In the genomic region with DNA sequence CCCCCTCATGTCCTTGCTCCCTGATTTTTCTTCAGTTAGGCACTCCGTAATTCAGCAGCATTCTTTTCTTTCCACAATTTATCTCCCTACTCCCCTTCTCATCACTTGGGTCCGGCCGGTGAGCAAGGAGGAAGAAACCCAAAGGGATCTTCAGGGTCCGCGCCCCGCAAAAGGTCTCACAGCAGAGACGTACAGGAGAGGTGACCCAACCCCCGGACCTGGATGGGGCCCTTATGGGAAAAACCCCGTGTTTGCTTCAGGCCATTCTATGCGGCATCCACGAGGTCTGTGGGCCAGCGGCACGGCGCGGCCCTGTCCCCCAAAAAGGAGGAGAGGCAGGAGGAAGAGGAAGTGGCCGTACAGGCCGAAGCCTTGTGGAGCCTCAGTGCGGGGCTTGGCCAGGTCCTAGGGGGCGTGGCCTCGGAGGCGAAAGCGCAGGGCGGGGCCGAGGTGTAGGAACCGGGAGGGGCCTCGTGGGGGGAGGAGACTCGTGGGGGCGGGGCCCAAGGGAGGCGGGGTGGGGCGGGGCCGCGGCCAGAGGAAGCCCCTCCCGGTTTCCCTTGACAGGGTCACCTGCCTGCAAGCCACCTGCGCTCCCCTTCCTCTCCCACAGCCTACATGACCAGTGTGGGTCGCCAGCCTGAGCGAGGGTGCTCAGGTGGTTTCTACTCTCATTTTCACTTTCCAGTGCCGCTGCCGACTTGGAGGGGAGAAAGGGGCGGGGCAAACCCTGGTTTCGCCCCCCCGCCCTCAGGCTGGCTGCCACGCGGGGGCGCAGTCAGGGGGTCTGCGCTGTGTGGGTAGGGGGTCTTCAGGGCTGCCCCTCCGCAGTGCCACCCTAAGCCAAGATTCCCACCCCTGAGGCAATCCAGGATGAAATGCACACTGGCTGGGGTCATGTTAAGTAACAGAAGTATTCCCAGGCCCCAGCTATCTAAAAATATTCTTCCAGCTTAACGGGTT, we compare ENCODE assay signal across 1 cellular context.
TF ChIP-seq lines count a peak whose summit lies in the region.

No MANE protein-coding gene starts in this region.

TF ChIP-seq in HepG2, 621 proteins besides CTCF, POLR2A, EP300 and RAD21 (continued from another document and continues in another):
- TF ChIP-seq, protein P1, sequence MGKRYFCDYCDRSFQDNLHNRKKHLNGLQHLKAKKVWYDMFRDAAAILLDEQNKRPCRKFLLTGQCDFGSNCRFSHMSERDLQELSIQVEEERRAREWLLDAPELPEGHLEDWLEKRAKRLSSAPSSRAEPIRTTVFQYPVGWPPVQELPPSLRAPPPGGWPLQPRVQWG (CRISPR knock-in tag; IDR thresholded peaks at IDR 0.05; ENCODE audit: borderline replicate concordance, low read depth) = no peak
- TF ChIP-seq NR1H2 (CRISPR knock-in tag; IDR thresholded peaks at IDR 0.05; ENCODE audit: borderline replicate concordance, low read depth) = no peak
- TF ChIP-seq, protein P2, sequence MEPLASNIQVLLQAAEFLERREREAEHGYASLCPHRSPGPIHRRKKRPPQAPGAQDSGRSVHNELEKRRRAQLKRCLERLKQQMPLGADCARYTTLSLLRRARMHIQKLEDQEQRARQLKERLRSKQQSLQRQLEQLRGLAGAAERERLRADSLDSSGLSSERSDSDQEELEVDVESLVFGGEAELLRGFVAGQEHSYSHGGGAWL (CRISPR knock-in tag; IDR thresholded peaks at IDR 0.05) = peak; percentile 35; the same call in 1 of the 2 replicates
- no peak for TF ChIP-seq ZNF652 (CRISPR knock-in tag; IDR thresholded peaks at IDR 0.05; ENCODE audit: borderline replicate concordance, low read depth)
- peak; percentile 44; the same call in 1 of the 2 replicates for TF ChIP-seq ZNF891 (CRISPR knock-in tag; IDR thresholded peaks at IDR 0.05)
- TF ChIP-seq PCBP2 (optimal IDR thresholded peaks at IDR 0.05; ENCODE audit: low read depth, low read length, poor library complexity, severe bottlenecking) = no peak
- TF ChIP-seq ZNF318 (CRISPR knock-in tag; IDR thresholded peaks at IDR 0.05) = no peak
- TF ChIP-seq, protein P3, sequence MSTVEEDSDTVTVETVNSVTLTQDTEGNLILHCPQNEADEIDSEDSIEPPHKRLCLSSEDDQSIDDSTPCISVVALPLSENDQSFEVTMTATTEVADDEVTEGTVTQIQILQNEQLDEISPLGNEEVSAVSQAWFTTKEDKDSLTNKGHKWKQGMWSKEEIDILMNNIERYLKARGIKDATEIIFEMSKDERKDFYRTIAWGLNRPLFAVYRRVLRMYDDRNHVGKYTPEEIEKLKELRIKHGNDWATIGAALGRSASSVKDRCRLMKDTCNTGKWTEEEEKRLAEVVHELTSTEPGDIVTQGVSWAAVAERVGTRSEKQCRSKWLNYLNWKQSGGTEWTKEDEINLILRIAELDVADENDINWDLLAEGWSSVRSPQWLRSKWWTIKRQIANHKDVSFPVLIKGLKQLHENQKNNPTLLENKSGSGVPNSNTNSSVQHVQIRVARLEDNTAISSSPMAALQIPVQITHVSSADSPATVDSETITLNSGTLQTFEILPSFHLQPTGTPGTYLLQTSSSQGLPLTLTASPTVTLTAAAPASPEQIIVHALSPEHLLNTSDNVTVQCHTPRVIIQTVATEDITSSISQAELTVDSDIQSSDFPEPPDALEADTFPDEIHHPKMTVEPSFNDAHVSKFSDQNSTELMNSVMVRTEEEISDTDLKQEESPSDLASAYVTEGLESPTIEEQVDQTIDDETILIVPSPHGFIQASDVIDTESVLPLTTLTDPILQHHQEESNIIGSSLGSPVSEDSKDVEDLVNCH (CRISPR knock-in tag; IDR thresholded peaks at IDR 0.05) = no peak
- TF ChIP-seq SNAPC2 (CRISPR knock-in tag; IDR thresholded peaks at IDR 0.05) = no peak
- peak; percentile 31; the same call in 1 of the 2 replicates for TF ChIP-seq ZNF350 (CRISPR knock-in tag; IDR thresholded peaks at IDR 0.05; ENCODE audit: borderline replicate concordance, low read depth)
- peak; percentile 42; the same call in 1 of the 2 replicates for TF ChIP-seq IRF2 (CRISPR knock-in tag; IDR thresholded peaks at IDR 0.05)
- TF ChIP-seq TFAP4 (IDR thresholded peaks at IDR 0.05; ENCODE audit: borderline replicate concordance, low read depth) = peak; percentile 47; the same call in 1 of the 2 replicates
- no peak for TF ChIP-seq TP53 (CRISPR knock-in tag; conservative IDR thresholded peaks at IDR 0.05)
- no peak for TF ChIP-seq FOXP4 (CRISPR knock-in tag; IDR thresholded peaks at IDR 0.05)
- TF ChIP-seq SAP130 (CRISPR knock-in tag; IDR thresholded peaks at IDR 0.05; ENCODE audit: low read depth) = peak; percentile 49
- TF ChIP-seq ZNF225 (CRISPR knock-in tag; IDR thresholded peaks at IDR 0.05) = 0 out of 2 replicates have a peak, but pooled peaks have one; percentile 7
- no peak for TF ChIP-seq SMC3 (IDR thresholded peaks at IDR 0.05; ENCODE audit: low read length)
- no peak for TF ChIP-seq ZNF570 (CRISPR knock-in tag; IDR thresholded peaks at IDR 0.05; ENCODE audit: borderline replicate concordance)
- TF ChIP-seq, protein P4, sequence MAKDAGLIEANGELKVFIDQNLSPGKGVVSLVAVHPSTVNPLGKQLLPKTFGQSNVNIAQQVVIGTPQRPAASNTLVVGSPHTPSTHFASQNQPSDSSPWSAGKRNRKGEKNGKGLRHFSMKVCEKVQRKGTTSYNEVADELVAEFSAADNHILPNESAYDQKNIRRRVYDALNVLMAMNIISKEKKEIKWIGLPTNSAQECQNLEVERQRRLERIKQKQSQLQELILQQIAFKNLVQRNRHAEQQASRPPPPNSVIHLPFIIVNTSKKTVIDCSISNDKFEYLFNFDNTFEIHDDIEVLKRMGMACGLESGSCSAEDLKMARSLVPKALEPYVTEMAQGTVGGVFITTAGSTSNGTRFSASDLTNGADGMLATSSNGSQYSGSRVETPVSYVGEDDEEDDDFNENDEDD (CRISPR knock-in tag; IDR thresholded peaks at IDR 0.05; ENCODE audit: borderline replicate concordance) = 0 out of 2 replicates have a peak, but pooled peaks have one; percentile 8
- TF ChIP-seq ZNF251 (CRISPR knock-in tag; IDR thresholded peaks at IDR 0.05) = no peak
- TF ChIP-seq, protein P5, sequence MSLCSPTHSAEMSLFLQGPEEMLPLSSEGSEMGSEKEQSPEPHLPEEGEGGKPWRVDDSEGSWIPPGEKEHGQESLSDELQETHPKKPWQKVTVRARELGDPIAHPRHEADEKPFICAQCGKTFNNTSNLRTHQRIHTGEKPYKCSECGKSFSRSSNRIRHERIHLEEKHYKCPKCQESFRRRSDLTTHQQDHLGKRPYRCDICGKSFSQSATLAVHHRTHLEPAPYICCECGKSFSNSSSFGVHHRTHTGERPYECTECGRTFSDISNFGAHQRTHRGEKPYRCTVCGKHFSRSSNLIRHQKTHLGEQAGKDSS (CRISPR knock-in tag; IDR thresholded peaks at IDR 0.05; ENCODE audit: borderline replicate concordance, low read depth) = no peak
- no peak for TF ChIP-seq JARID2 (CRISPR knock-in tag; IDR thresholded peaks at IDR 0.05; ENCODE audit: insufficient replicate concordance)
- TF ChIP-seq ZNF33B (CRISPR knock-in tag; IDR thresholded peaks at IDR 0.05) = no peak
- no peak for TF ChIP-seq ZNF432 (CRISPR knock-in tag; IDR thresholded peaks at IDR 0.05; ENCODE audit: borderline replicate concordance)
- no peak for TF ChIP-seq SRF (IDR thresholded peaks at IDR 0.05; ENCODE audit: low read depth, low read length)
- no peak for TF ChIP-seq ZNF276 (CRISPR knock-in tag; IDR thresholded peaks at IDR 0.05; ENCODE audit: low read depth)
- TF ChIP-seq, protein P6, sequence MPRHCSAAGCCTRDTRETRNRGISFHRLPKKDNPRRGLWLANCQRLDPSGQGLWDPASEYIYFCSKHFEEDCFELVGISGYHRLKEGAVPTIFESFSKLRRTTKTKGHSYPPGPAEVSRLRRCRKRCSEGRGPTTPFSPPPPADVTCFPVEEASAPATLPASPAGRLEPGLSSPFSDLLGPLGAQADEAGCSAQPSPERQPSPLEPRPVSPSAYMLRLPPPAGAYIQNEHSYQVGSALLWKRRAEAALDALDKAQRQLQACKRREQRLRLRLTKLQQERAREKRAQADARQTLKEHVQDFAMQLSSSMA (CRISPR knock-in tag; IDR thresholded peaks at IDR 0.05) = no peak
- TF ChIP-seq, protein P7, sequence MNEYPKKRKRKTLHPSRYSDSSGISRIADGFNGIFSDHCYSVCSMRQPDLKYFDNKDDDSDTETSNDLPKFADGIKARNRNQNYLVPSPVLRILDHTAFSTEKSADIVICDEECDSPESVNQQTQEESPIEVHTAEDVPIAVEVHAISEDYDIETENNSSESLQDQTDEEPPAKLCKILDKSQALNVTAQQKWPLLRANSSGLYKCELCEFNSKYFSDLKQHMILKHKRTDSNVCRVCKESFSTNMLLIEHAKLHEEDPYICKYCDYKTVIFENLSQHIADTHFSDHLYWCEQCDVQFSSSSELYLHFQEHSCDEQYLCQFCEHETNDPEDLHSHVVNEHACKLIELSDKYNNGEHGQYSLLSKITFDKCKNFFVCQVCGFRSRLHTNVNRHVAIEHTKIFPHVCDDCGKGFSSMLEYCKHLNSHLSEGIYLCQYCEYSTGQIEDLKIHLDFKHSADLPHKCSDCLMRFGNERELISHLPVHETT (CRISPR knock-in tag; conservative IDR thresholded peaks at IDR 0.05) = no peak
- TF ChIP-seq JDP2 (CRISPR knock-in tag; IDR thresholded peaks at IDR 0.05; ENCODE audit: borderline replicate concordance) = no peak
- TF ChIP-seq RCOR2 (CRISPR knock-in tag; IDR thresholded peaks at IDR 0.05) = no peak
